In the genomic region with DNA sequence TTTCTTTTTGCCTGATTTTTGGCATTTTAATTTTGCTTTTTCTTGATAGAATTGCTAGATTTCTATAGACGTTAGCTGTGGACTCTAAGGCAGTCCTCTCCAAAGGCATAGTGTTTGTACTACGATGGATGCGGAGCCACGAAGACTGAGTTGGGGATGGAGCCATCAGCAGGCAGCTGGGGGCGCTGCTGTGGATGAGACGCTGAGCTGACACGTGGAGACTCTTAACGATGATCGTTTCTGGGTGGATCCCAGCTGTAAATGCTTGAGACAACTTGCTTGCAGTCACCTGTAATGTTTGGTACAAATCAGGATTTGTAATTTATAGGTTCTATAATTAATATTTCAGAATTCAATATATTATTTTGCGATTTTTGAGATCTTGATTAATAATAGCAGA, we compare ENCODE assay signal across 1 cellular context.
TF ChIP-seq lines count a peak whose summit lies in the region.

No MANE protein-coding gene starts in this region.

TF ChIP-seq in GM23338, 12 proteins besides CTCF, POLR2A, EP300 and RAD21 (continued from another document):
- TF ChIP-seq, protein P1, sequence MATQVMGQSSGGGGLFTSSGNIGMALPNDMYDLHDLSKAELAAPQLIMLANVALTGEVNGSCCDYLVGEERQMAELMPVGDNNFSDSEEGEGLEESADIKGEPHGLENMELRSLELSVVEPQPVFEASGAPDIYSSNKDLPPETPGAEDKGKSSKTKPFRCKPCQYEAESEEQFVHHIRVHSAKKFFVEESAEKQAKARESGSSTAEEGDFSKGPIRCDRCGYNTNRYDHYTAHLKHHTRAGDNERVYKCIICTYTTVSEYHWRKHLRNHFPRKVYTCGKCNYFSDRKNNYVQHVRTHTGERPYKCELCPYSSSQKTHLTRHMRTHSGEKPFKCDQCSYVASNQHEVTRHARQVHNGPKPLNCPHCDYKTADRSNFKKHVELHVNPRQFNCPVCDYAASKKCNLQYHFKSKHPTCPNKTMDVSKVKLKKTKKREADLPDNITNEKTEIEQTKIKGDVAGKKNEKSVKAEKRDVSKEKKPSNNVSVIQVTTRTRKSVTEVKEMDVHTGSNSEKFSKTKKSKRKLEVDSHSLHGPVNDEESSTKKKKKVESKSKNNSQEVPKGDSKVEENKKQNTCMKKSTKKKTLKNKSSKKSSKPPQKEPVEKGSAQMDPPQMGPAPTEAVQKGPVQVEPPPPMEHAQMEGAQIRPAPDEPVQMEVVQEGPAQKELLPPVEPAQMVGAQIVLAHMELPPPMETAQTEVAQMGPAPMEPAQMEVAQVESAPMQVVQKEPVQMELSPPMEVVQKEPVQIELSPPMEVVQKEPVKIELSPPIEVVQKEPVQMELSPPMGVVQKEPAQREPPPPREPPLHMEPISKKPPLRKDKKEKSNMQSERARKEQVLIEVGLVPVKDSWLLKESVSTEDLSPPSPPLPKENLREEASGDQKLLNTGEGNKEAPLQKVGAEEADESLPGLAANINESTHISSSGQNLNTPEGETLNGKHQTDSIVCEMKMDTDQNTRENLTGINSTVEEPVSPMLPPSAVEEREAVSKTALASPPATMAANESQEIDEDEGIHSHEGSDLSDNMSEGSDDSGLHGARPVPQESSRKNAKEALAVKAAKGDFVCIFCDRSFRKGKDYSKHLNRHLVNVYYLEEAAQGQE (IDR thresholded peaks at IDR 0.05; ENCODE audit: unreplicated experiment): no peak
- TF ChIP-seq, protein P2, sequence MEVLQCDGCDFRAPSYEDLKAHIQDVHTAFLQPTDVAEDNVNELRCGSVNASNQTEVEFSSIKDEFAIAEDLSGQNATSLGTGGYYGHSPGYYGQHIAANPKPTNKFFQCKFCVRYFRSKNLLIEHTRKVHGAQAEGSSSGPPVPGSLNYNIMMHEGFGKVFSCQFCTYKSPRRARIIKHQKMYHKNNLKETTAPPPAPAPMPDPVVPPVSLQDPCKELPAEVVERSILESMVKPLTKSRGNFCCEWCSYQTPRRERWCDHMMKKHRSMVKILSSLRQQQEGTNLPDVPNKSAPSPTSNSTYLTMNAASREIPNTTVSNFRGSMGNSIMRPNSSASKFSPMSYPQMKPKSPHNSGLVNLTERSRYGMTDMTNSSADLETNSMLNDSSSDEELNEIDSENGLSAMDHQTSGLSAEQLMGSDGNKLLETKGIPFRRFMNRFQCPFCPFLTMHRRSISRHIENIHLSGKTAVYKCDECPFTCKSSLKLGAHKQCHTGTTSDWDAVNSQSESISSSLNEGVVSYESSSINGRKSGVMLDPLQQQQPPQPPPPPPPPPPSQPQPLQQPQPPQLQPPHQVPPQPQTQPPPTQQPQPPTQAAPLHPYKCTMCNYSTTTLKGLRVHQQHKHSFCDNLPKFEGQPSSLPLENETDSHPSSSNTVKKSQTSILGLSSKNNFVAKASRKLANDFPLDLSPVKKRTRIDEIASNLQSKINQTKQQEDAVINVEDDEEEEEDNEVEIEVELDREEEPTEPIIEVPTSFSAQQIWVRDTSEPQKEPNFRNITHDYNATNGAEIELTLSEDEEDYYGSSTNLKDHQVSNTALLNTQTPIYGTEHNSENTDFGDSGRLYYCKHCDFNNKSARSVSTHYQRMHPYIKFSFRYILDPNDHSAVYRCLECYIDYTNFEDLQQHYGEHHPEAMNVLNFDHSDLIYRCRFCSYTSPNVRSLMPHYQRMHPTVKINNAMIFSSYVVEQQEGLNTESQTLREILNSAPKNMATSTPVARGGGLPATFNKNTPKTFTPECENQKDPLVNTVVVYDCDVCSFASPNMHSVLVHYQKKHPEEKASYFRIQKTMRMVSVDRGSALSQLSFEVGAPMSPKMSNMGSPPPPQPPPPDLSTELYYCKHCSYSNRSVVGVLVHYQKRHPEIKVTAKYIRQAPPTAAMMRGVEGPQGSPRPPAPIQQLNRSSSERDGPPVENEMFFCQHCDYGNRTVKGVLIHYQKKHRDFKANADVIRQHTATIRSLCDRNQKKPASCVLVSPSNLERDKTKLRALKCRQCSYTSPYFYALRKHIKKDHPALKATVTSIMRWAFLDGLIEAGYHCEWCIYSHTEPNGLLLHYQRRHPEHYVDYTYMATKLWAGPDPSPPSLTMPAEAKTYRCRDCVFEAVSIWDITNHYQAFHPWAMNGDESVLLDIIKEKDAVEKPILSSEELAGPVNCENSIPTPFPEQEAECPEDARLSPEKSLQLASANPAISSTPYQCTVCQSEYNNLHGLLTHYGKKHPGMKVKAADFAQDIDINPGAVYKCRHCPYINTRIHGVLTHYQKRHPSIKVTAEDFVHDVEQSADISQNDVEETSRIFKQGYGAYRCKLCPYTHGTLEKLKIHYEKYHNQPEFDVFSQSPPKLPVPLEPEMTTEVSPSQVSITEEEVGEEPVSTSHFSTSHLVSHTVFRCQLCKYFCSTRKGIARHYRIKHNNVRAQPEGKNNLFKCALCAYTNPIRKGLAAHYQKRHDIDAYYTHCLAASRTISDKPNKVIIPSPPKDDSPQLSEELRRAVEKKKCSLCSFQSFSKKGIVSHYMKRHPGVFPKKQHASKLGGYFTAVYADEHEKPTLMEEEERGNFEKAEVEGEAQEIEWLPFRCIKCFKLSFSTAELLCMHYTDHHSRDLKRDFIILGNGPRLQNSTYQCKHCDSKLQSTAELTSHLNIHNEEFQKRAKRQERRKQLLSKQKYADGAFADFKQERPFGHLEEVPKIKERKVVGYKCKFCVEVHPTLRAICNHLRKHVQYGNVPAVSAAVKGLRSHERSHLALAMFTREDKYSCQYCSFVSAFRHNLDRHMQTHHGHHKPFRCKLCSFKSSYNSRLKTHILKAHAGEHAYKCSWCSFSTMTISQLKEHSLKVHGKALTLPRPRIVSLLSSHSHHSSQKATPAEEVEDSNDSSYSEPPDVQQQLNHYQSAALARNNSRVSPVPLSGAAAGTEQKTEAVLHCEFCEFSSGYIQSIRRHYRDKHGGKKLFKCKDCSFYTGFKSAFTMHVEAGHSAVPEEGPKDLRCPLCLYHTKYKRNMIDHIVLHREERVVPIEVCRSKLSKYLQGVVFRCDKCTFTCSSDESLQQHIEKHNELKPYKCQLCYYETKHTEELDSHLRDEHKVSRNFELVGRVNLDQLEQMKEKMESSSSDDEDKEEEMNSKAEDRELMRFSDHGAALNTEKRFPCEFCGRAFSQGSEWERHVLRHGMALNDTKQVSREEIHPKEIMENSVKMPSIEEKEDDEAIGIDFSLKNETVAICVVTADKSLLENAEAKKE (CRISPR knock-in tag; IDR thresholded peaks at IDR 0.05): no peak
- TF ChIP-seq EZH2phosphoT487 (IDR thresholded peaks at IDR 0.05; ENCODE audit: unreplicated experiment): no peak
- TF ChIP-seq, protein P3, sequence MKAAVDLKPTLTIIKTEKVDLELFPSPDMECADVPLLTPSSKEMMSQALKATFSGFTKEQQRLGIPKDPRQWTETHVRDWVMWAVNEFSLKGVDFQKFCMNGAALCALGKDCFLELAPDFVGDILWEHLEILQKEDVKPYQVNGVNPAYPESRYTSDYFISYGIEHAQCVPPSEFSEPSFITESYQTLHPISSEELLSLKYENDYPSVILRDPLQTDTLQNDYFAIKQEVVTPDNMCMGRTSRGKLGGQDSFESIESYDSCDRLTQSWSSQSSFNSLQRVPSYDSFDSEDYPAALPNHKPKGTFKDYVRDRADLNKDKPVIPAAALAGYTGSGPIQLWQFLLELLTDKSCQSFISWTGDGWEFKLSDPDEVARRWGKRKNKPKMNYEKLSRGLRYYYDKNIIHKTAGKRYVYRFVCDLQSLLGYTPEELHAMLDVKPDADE (IDR thresholded peaks at IDR 0.05): no peak
